Comparison of ENCODE assay signal across 21 cellular contexts in genomic region chr10:119897366-119897765, GRCh38. TPM values are rescaled to one million over a fixed set of nuclear protein-coding genes. Genes with fewer than 3 reads are reported as not detected.
DNase-seq lines count a peak whose midpoint lies in the region; ATAC-seq, FAIRE-seq and TF ChIP-seq lines count a peak whose summit lies in the region.
"Had no signal": no experiment of that assay in that cellular context is flagged by ENCODE, and none has a peak within 500 bp of the region (broad histone marks: within the 10 kb centered on the region; RNA-seq: fewer than 3 reads in every experiment).

No MANE protein-coding gene starts in this region.

- H3K23ac ChIP-seq in trophoblast cell (ENCODE audit: low read length) = no peak overlapping the region

- peaks cover 53% of the 10 kb centered on the region for H3F3A ChIP-seq in GM23248 (ENCODE audit: insufficient read depth)

- peak overlapping the region; percentile 42 for H3K4ac ChIP-seq in trophoblast cell (ENCODE audit: low read depth, low read length)

- H3K79me1 ChIP-seq in trophoblast cell (ENCODE audit: low read length) = peaks cover 3% of the 10 kb centered on the region

- no peak for TF ChIP-seq CTCF in A549 (IDR thresholded peaks at IDR 0.05)
- no peak for TF ChIP-seq CTCF in body of pancreas (IDR thresholded peaks at IDR 0.05)

- H2BK120ac ChIP-seq in trophoblast cell (ENCODE audit: insufficient read depth, low read length, poor library complexity) = no peak overlapping the region

- in situ Hi-C loops in GM23248 (cut with MboI) = no loop called here

- FAIRE-seq in A549 (lab: Jason Lieb, UNC) = no peak
- FAIRE-seq: K562 had no signal

- H3K18ac ChIP-seq in trophoblast cell (ENCODE audit: low read length) = no peak overlapping the region

- no peak overlapping the region for H2AFZ ChIP-seq in GM23248
- no peak overlapping the region for H2AFZ ChIP-seq in trophoblast cell (ENCODE audit: insufficient read depth, low read length, poor library complexity)

- TF ChIP-seq POLR2A in A549 (IDR thresholded peaks at IDR 0.05; ENCODE audit: low read length) = no peak
- no peak for TF ChIP-seq POLR2A in body of pancreas (IDR thresholded peaks at IDR 0.05)

- no peaks in the 10 kb centered on the region for H3K27me3 ChIP-seq in GM23248 (replicated peaks; ENCODE audit: insufficient read depth)
- no peaks in the 10 kb centered on the region for H3K27me3 ChIP-seq in body of pancreas
- no peaks in the 10 kb centered on the region for H3K27me3 ChIP-seq in trophoblast cell (ENCODE audit: insufficient read depth, low read length)

- WGBS in A549 (ENCODE audit: missing lambda C conversion rate) = 60% methylated on average over 5 of the region's 5 CpGs
- 69 to 74% methylated on average over 5 of the region's 5 CpGs for WGBS in GM23248 (ENCODE audit: low coverage in 1 of 2, low lambda C conversion rate in 2 of 2, missing lambda C conversion rate in 2 of 2), 2 experiments
- WGBS in body of pancreas, 2 donors = 24 to 28% methylated on average over 5 of the region's 5 CpGs
- no CpG with 5 or more reads among the region's 5 CpGs for WGBS in trophoblast cell (ENCODE audit: extremely low coverage, insufficient coverage, insufficient read length)

- H3K36me3 ChIP-seq in GM23248 (ENCODE audit: low read depth) = peaks cover 14% of the 10 kb centered on the region
- H3K36me3 ChIP-seq in body of pancreas (replicated peaks in 1 of 2; ENCODE audit: insufficient read depth in 1 of 2, low read depth in 2 of 2) = no peaks in the 10 kb centered on the region
- H3K36me3 ChIP-seq in trophoblast cell (ENCODE audit: control insufficient read depth in 1 of 2, insufficient read depth in 2 of 2, low read length in 2 of 2) = peaks cover 11 to 19% of the 10 kb centered on the region in 2 experiments

- no peaks in the 10 kb centered on the region for H3K9me2 ChIP-seq in GM23248 (ENCODE audit: insufficient read depth)

- H2AK5ac ChIP-seq in trophoblast cell (ENCODE audit: low read length) = no peak overlapping the region

- TF ChIP-seq RAD21 in A549 (conservative IDR thresholded peaks at IDR 0.05 in 1 of 2, IDR thresholded peaks at IDR 0.05 in 1 of 2) = no peak

- ATAC-seq in A549 = no peak
- ATAC-seq in body of pancreas = no peak
- ATAC-seq in GM18873 (IDR thresholded peaks at IDR 0.05; ENCODE audit: low FRiP score, unreplicated experiment) = no peak
- ATAC-seq: activated CD4-positive, CD25-positive, alpha-beta regulatory T cell treated with anti-CD3 and anti-CD28 coated beads, Interleukin-2, amount 50 U/mL, for 24 hours; effector memory CD8-positive, alpha-beta T cell; esophagus mucosa; HCT116; K562; sciatic nerve had no signal

- DNase-seq in A549 (ENCODE audit: low read depth in 1 of 2, low spot score in 1 of 2) (no peak), GM23248 (no peak), body of pancreas (no peak), trophoblast cell (no peak), head of caudate nucleus (no peak), NCI-H1048 (lab: John Stamatoyannopoulos, UW) (no peak), activated T-cell treated with anti-CD3 and anti-CD28 coated beads for 4 hours (no peak)
- DNase-seq: activated naive CD4-positive, alpha-beta T cell treated with anti-CD3 and anti-CD28 coated beads for 36 hours; activated T-cell treated with anti-CD3 and anti-CD28 coated beads, Interleukin-2, amount 50 U/mL, for 24 hours; CD4-positive, alpha-beta memory T cell; DMS53; effector memory CD8-positive, alpha-beta T cell; NCI-H187; NCI-H82; OCI-M1 had no signal

- peak overlapping the region; percentile 38; the same call in 1 of the 2 replicates for H3K9ac ChIP-seq in GM23248
- H3K9ac ChIP-seq in trophoblast cell (ENCODE audit: low read length) = no peak overlapping the region

- peaks cover 17% of the 10 kb centered on the region; the same call in 1 of the 2 replicates for H4K20me1 ChIP-seq in GM23248 (ENCODE audit: insufficient read depth)

- H3K27ac ChIP-seq in A549 (no peak overlapping the region), GM23248 (peak overlapping the region; percentile 56), body of pancreas (peak overlapping the region; percentile 53 to 76 (median 72)), trophoblast cell (ENCODE audit: low read depth, low read length) (no peak overlapping the region)

- H2BK5ac ChIP-seq in trophoblast cell (ENCODE audit: low read depth, low read length, poor library complexity) = no peak overlapping the region

- no peaks in the 10 kb centered on the region for H3K9me3 ChIP-seq in A549
- no peaks in the 10 kb centered on the region for H3K9me3 ChIP-seq in GM23248 (ENCODE audit: low read depth)
- H3K9me3 ChIP-seq in body of pancreas = no peaks in the 10 kb centered on the region
- H3K9me3 ChIP-seq in trophoblast cell (ENCODE audit: insufficient read depth, low read depth, low read length) = no peaks in the 10 kb centered on the region

- H3K4me1 ChIP-seq in A549 (peaks cover 35% of the 10 kb centered on the region), GM23248 (ENCODE audit: insufficient read depth) (peaks cover 35% of the 10 kb centered on the region), body of pancreas (peaks cover 52% of the 10 kb centered on the region), trophoblast cell (ENCODE audit: control insufficient read depth in 1 of 2, insufficient read depth in 2 of 2, low read length in 2 of 2) (peaks cover 0 to 3% of the 10 kb centered on the region in 2 experiments)

- H3K4me3 ChIP-seq in A549 = no peak overlapping the region
- peak overlapping the region; percentile 38; the same call in 1 of the 2 replicates for H3K4me3 ChIP-seq in GM23248
- no peak overlapping the region for H3K4me3 ChIP-seq in body of pancreas
- no peak overlapping the region for H3K4me3 ChIP-seq in trophoblast cell (ENCODE audit: low read depth, low read length)
- H3K4me3 ChIP-seq: K562 had no signal

- H3K79me2 ChIP-seq in GM23248 (ENCODE audit: insufficient read depth) = peaks cover 92% of the 10 kb centered on the region
- peaks cover 8% of the 10 kb centered on the region for H3K79me2 ChIP-seq in trophoblast cell (ENCODE audit: control insufficient read depth, insufficient read depth, low read length, poor library complexity)

- CTCF ChIA-PET in A549 (lab: Yijun Ruan, JAX) = interaction anchor here (0.7 to 1.6 kb wide), 4 partner anchors 11 to 147 kb away, joined by 3 to 4 read pairs (median 3); no protein-coding TSS in a partner anchor

- no peak overlapping the region for H4K91ac ChIP-seq in trophoblast cell (ENCODE audit: low read depth, low read length)

- POLR2A ChIA-PET in A549 (lab: Yijun Ruan, JAX) = interaction anchor here (3.1 kb wide), 1 partner anchor 25 kb away, joined by 12 read pairs; the partner anchor contains the start of gene MCMBP

- intact Hi-C loops in body of pancreas (cut with DNase I) = no loop called here
- intact Hi-C loops in head of caudate nucleus (cut with DNase I) = no loop called here

- no peak overlapping the region for H3K14ac ChIP-seq in trophoblast cell (ENCODE audit: low read length)

- H3K4me2 ChIP-seq in A549 = peak overlapping the region; percentile 59
- H3K4me2 ChIP-seq in GM23248 (ENCODE audit: unreplicated experiment) = peak overlapping the region; percentile 76
- no peak overlapping the region for H3K4me2 ChIP-seq in trophoblast cell (ENCODE audit: low read length)

- H2BK12ac ChIP-seq in trophoblast cell (ENCODE audit: low read length) = no peak overlapping the region

- H4K12ac ChIP-seq in trophoblast cell (ENCODE audit: low read depth, low read length) = no peak overlapping the region

- H4K8ac ChIP-seq in trophoblast cell (ENCODE audit: low read depth, low read length) = no peak overlapping the region

- no peak for TF ChIP-seq EP300 in A549 (IDR thresholded peaks at IDR 0.05)

TF ChIP-seq in A549, 52 proteins besides CTCF, POLR2A, EP300 and RAD21:
- TF ChIP-seq HOXB5 (CRISPR knock-in tag; IDR thresholded peaks at IDR 0.05) (no peak), CHD2 (IDR thresholded peaks at IDR 0.05; ENCODE audit: low read length, partially characterized antibody) (no peak)

RNA-seq across cellular contexts. Expression of gene SEC23IP, which starts 4.8 kb away (rescaled TPM):
- polyA plus RNA-seq in A549 (2011; rRNA removed) = 62.5 and 75.6 TPM in 2 replicates
- 17.0 and 24.6 TPM in 2 replicates for polyA plus RNA-seq in A549 (2012; cell fraction: cytosol; rRNA removed)
- 21.5 and 26.2 TPM in 2 replicates for polyA plus RNA-seq in A549 (2012; cell fraction: nucleus; rRNA removed)
- polyA plus RNA-seq in A549 (2017; fragmentation: RNase III; extraction: RNeasy Plus Mini Kit Qiagen cat#74134 plus additional on column Dnase treatment) = 44.9 to 61.9 TPM (median 55.6 TPM) in 3 replicates
- 157 and 227 TPM in 2 replicates for polyA minus RNA-seq in A549 (2011; rRNA and poly(A)+ RNA removed)
- 19.3 and 23.6 TPM in 2 replicates for total RNA-seq in GM23248 (2014; rRNA removed; shearing (Covaris generic))
- 44.2 and 55.0 TPM in 2 replicates for polyA plus RNA-seq in GM23248 (2016; fragmentation: Nextera tagmentation; extraction: Ambion mirVana)
- 10 to 100 TPM; 10.1 to 24.1 TPM for total RNA-seq in body of pancreas
- polyA plus RNA-seq in trophoblast cell (2013) = 46.1 and 50.7 TPM in 2 replicates

RNA-seq across cellular contexts. Expression of gene MCMBP, which starts 24.7 kb away (rescaled TPM):
- polyA plus RNA-seq in A549 (2011; rRNA removed) (109 and 113 TPM in 2 replicates), A549 (2017; fragmentation: RNase III; extraction: RNeasy Plus Mini Kit Qiagen cat#74134 plus additional on column Dnase treatment) (57.3 to 61.9 TPM (median 58.6 TPM) in 3 replicates), GM23248 (2016; fragmentation: Nextera tagmentation; extraction: Ambion mirVana) (45.6 and 47.9 TPM in 2 replicates)
- polyA plus RNA-seq in A549 (2012; cell fraction: cytosol; rRNA removed) = 60.1 and 65.2 TPM in 2 replicates
- polyA plus RNA-seq in A549 (2012; cell fraction: nucleus; rRNA removed) = 31.0 and 47.8 TPM in 2 replicates
- 62.0 and 62.7 TPM in 2 replicates for polyA minus RNA-seq in A549 (2011; rRNA and poly(A)+ RNA removed)
- total RNA-seq in GM23248 (2014; rRNA removed; shearing (Covaris generic)) = 52.2 and 53.7 TPM in 2 replicates
- total RNA-seq in body of pancreas = 10 to 100 TPM; 26.2 to 29.0 TPM
- polyA plus RNA-seq in trophoblast cell (2013) = 39.8 and 40.3 TPM in 2 replicates

Comparison
In these comparisons a context has a peak if more than half of its experiments do, and no peak if none do; other contexts are left out.
1. H3K27ac ChIP-seq: peak in GM23248 (single experiment) and body of pancreas (4 of 4); none in A549 (0 of 2) and trophoblast cell (single experiment).